Comparison of ENCODE assay signal across 10 cellular contexts in genomic region chr6:25277857-25278256, GRCh38. TPM values are rescaled to one million over a fixed set of nuclear protein-coding genes. Genes with fewer than 3 reads are reported as not detected.
A peak's percentile ranks its signal among the peaks of the same experiment; 100 is the strongest.
DNase-seq lines count a peak whose midpoint lies in the region; ATAC-seq, FAIRE-seq and TF ChIP-seq lines count a peak whose summit lies in the region.
"Had no signal": no experiment of that assay in that cellular context is flagged by ENCODE, and none has a peak within 500 bp of the region (broad histone marks: within the 10 kb centered on the region; RNA-seq: fewer than 3 reads in every experiment).

No MANE protein-coding gene starts in this region.

- peaks cover 35% of the 10 kb centered on the region for H3K4me1 ChIP-seq in HepG2 (ENCODE audit: insufficient read depth, low read length)
- peaks cover 0 to 7% (median 0%) of the 10 kb centered on the region in 4 donors for H3K4me1 ChIP-seq in right lobe of liver
- peaks cover 18% of the 10 kb centered on the region for H3K4me1 ChIP-seq in keratinocyte (ENCODE audit: control insufficient read depth, extremely low read depth, insufficient read depth, low read length)

- peaks cover 22% of the 10 kb centered on the region for H3K4me1 Mint-ChIP-seq in activated naive CD8-positive, alpha-beta T cell (ENCODE audit: low read depth)
- H3K4me1 Mint-ChIP-seq in type B pancreatic cell (ENCODE audit: unreplicated experiment): peaks cover 22% of the 10 kb centered on the region

- no peaks in the 10 kb centered on the region for H3K9me1 ChIP-seq in keratinocyte (ENCODE audit: control insufficient read depth, extremely low read depth, insufficient read depth, low read length)

- TF ChIP-seq POLR2A in HepG2 (IDR thresholded peaks at IDR 0.05; ENCODE audit: insufficient read depth in 1 of 2, low read depth in 2 of 2, low read length in 2 of 2) (no peak), right lobe of liver (IDR thresholded peaks at IDR 0.05) (no peak)

- in situ Hi-C loops in HepG2 (cut with HindIII; ENCODE audit: extremely low pct_ligation_motif_present, low pct_unique_long_range_greater_than_20kb): loop anchor here (5.0 kb wide), 1 partner anchor 324 kb away; no protein-coding TSS in a partner anchor

- 13% methylated on average over 1 of the region's 1 CpG for WGBS in HepG2 (ENCODE audit: low lambda C conversion rate)
- 100% methylated on average over 1 of the region's 1 CpG for WGBS in right lobe of liver (ENCODE audit: insufficient coverage, low coverage, low lambda C conversion rate, missing lambda C conversion rate)

- POLR2A ChIA-PET in HepG2 (lab: Yijun Ruan, JAX): no interaction called here

- H3K9me3 ChIP-seq in HepG2 (ENCODE audit: low read length) (no peaks in the 10 kb centered on the region), right lobe of liver (no peaks in the 10 kb centered on the region), keratinocyte (ENCODE audit: control insufficient read depth, low read depth, low read length) (no peaks in the 10 kb centered on the region)
- H3K9me3 ChIP-seq: heart left ventricle had no signal

- CTCF ChIA-PET in HepG2 (lab: Yijun Ruan, JAX; ENCODE audit: low intra/inter-chr PET ratio, low total read pairs): interaction anchor here (2.2 kb wide), 1 partner anchor 212 kb away, joined by 10 read pairs; no protein-coding TSS in a partner anchor

- no peak for FAIRE-seq in HepG2 (lab: Jason Lieb, UNC)
- FAIRE-seq in keratinocyte (lab: Jason Lieb, UNC): no peak

- dilution Hi-C loops in keratinocyte (cut with MboI; ENCODE audit: extremely low pct_ligation_motif_present, low sequenced_read_pairs): no loop called here

- H3K79me2 ChIP-seq in HepG2 (ENCODE audit: insufficient read depth, low read length) (no peaks in the 10 kb centered on the region), keratinocyte (ENCODE audit: control insufficient read depth, insufficient read depth, low read length) (peaks cover 25% of the 10 kb centered on the region)

- no peak for ATAC-seq in HepG2
- ATAC-seq in right lobe of liver: no peak
- no peak for ATAC-seq in HG03354 (IDR thresholded peaks at IDR 0.05; ENCODE audit: poor library complexity, severe bottlenecking, unreplicated experiment)

- H3K9me3 Mint-ChIP-seq in activated naive CD8-positive, alpha-beta T cell (ENCODE audit: low read depth): no peaks in the 10 kb centered on the region
- no peaks in the 10 kb centered on the region for H3K9me3 Mint-ChIP-seq in type B pancreatic cell

- H3K27ac ChIP-seq in HepG2 (ENCODE audit: extremely low read length, insufficient read depth, low read length) (no peak overlapping the region), right lobe of liver (no peak overlapping the region), keratinocyte (ENCODE audit: control insufficient read depth, insufficient read depth, low read length) (peak overlapping the region; percentile 91)

- H3K4me3 ChIP-seq in HepG2 (replicated peaks in 1 of 3; ENCODE audit: insufficient read depth in 1 of 3, low read depth in 2 of 3, low read length in 3 of 3): 0 out of 6 replicates have a peak overlapping the region, but pooled peaks of 1 of the 3 experiments have one; percentile 81
- H3K4me3 ChIP-seq in right lobe of liver: no peak overlapping the region
- peak overlapping the region in 2 of 3 experiments; percentile 96 to 98 for H3K4me3 ChIP-seq in keratinocyte (ENCODE audit: control insufficient read depth in 2 of 3, extremely low read depth in 1 of 3, insufficient read depth in 2 of 3, low read depth in 1 of 3, low read length in 3 of 3)

- TF ChIP-seq CTCF in HepG2 (CRISPR knock-in tag; IDR thresholded peaks at IDR 0.05) (no peak), right lobe of liver (IDR thresholded peaks at IDR 0.05) (no peak), keratinocyte (optimal IDR thresholded peaks at IDR 0.05 in 1 of 3, IDR thresholded peaks at IDR 0.05 in 1 of 3, conservative IDR thresholded peaks at IDR 0.05 in 1 of 3; ENCODE audit: extremely low read depth in 1 of 3, insufficient read depth in 2 of 3, low read length in 3 of 3) (no peak), type B pancreatic cell (conservative IDR thresholded peaks at IDR 0.05) (no peak), GM20000 (IDR thresholded peaks at IDR 0.05; ENCODE audit: extremely low read depth, missing control alignments) (no peak)

- peak overlapping the region; percentile 100 for H3K4me2 ChIP-seq in HepG2 (ENCODE audit: low read depth, low read length)
- peak overlapping the region; percentile 93 for H3K4me2 ChIP-seq in keratinocyte (ENCODE audit: control insufficient read depth, extremely low read depth, insufficient read depth, low read depth, low read length)

- BruUV-seq in HepG2 (replicated peaks; lab: Mats Ljungman, UMichigan): no TSS peak

- H3K9ac ChIP-seq in HepG2 (ENCODE audit: insufficient read depth, low read depth, low read length) (no peak overlapping the region), keratinocyte (ENCODE audit: control insufficient read depth, extremely low read depth, insufficient read depth, low read length) (peak overlapping the region; percentile 93)

- no peaks in the 10 kb centered on the region for H4K20me1 ChIP-seq in HepG2 (ENCODE audit: insufficient read depth, low read length)
- no peaks in the 10 kb centered on the region for H4K20me1 ChIP-seq in keratinocyte (ENCODE audit: control insufficient read depth, extremely low read depth, insufficient read depth, low read length)

- H3K36me3 ChIP-seq in HepG2 (replicated peaks in 1 of 2; ENCODE audit: control insufficient read depth in 1 of 2, insufficient read depth in 2 of 2, low read length in 2 of 2) (no peaks in the 10 kb centered on the region), right lobe of liver (no peaks in the 10 kb centered on the region), keratinocyte (ENCODE audit: control insufficient read depth in 2 of 2, extremely low read depth in 1 of 2, insufficient read depth in 2 of 2, low read length in 2 of 2) (no peaks in the 10 kb centered on the region)
- H3K36me3 ChIP-seq: heart left ventricle had no signal

- H2AFZ ChIP-seq in HepG2 (ENCODE audit: low read length) (no peak overlapping the region), keratinocyte (ENCODE audit: control insufficient read depth, low read length) (no peak overlapping the region)

- no peak for TF ChIP-seq RAD21 in HepG2 (CRISPR knock-in tag; IDR thresholded peaks at IDR 0.05)

- intact Hi-C loops in HepG2 (cut with micrococcal nuclease; ENCODE audit: unreplicated experiment): loop anchor here (1.0 to 5.0 kb wide), 5 partner anchors 212 to 664 kb away; no protein-coding TSS in a partner anchor
- intact Hi-C loops in right lobe of liver (cut with DNase I): loop anchor here in 1 of 2 donors (10.0 kb wide), 1 partner anchor 217 kb away; no protein-coding TSS in a partner anchor

- peak overlapping the region; percentile 92 for H3K4me3 Mint-ChIP-seq in activated naive CD8-positive, alpha-beta T cell
- peak overlapping the region; percentile 95 for H3K4me3 Mint-ChIP-seq in type B pancreatic cell

- H3K27me3 ChIP-seq in HepG2 (ENCODE audit: control insufficient read depth in 1 of 2, insufficient read depth in 2 of 2, low read length in 2 of 2) (peaks cover 0 to 21% of the 10 kb centered on the region in 2 experiments; a peak in 3 of 5 replicates), right lobe of liver (no peaks in the 10 kb centered on the region), keratinocyte (ENCODE audit: control insufficient read depth, extremely low read depth, insufficient read depth, low read length) (no peaks in the 10 kb centered on the region)

- DNase-seq in HepG2 (ENCODE audit: low spot score) (no peak), right lobe of liver (no peak), keratinocyte (ENCODE audit: low read depth, low spot score) (no peak), type B pancreatic cell (ENCODE audit: extremely low spot score, unreplicated experiment) (no peak), 8988T (no peak), GM20000 (ENCODE audit: low spot score) (no peak)
- DNase-seq: DMS153, heart left ventricle had no signal

- no peaks in the 10 kb centered on the region for H3K36me3 Mint-ChIP-seq in activated naive CD8-positive, alpha-beta T cell
- H3K36me3 Mint-ChIP-seq in type B pancreatic cell: no peaks in the 10 kb centered on the region

- H3K27me3 Mint-ChIP-seq in activated naive CD8-positive, alpha-beta T cell: peaks cover 5% of the 10 kb centered on the region
- H3K27me3 Mint-ChIP-seq in type B pancreatic cell: no peaks in the 10 kb centered on the region

- TF ChIP-seq EP300 in HepG2 (IDR thresholded peaks at IDR 0.05; ENCODE audit: low read depth in 2 of 2, low read length in 2 of 2): no peak
- TF ChIP-seq EP300 in HepG2 (CRISPR knock-in tag; IDR thresholded peaks at IDR 0.05; ENCODE audit: borderline replicate concordance): no peak

- peak overlapping the region; percentile 52 for H3K27ac Mint-ChIP-seq in activated naive CD8-positive, alpha-beta T cell
- H3K27ac Mint-ChIP-seq in type B pancreatic cell: peak overlapping the region; percentile 42

RNA-seq across cellular contexts. Expression of gene CARMIL1, which starts 1.3 kb away (rescaled TPM):
- total RNA-seq in HepG2 (2016; rRNA removed; fragmentation: Illumina TruSeq; extraction: Trizol) (2.6 and 2.9 TPM in 2 replicates), right lobe of liver (1 to 10 TPM; 3.3 to 8.6 (median 4.6) TPM), type B pancreatic cell (ENCODE audit: low replicate concordance) (11.8 and 17.2 TPM in 2 replicates)
- total RNA-seq in HepG2 (2016; cell fraction: cytosol; rRNA removed; fragmentation: Illumina TruSeq; extraction: Trizol; ENCODE audit: low read depth): 0.62 and 0.71 TPM in 2 replicates
- 2.5 TPM in 2 replicates for total RNA-seq in HepG2 (2016; cell fraction: insoluble cytoplasmic fraction; rRNA removed; fragmentation: Illumina TruSeq; extraction: Trizol)
- total RNA-seq in HepG2 (2016; cell fraction: membrane; rRNA removed; fragmentation: Illumina TruSeq; extraction: Trizol): 0.96 and 0.99 TPM in 2 replicates
- 2.9 and 3.2 TPM in 2 replicates for total RNA-seq in HepG2 (2016; cell fraction: nucleus; rRNA removed; fragmentation: Illumina TruSeq; extraction: Trizol)
- polyA plus RNA-seq in HepG2 (2011; rRNA removed) (1.4 and 1.8 TPM in 2 replicates), keratinocyte (13.9 to 18.9 TPM (median 13.9 TPM) in 3 replicates)
- 1.1 and 1.2 TPM in 2 replicates for polyA plus RNA-seq in HepG2 (2011; cell fraction: cytosol; rRNA removed)
- polyA plus RNA-seq in HepG2 (2011; cell fraction: nucleus; rRNA removed): 1.3 TPM in 2 replicates
- 1.3 and 2.3 TPM in 2 replicates for polyA plus RNA-seq in HepG2 (2012)
- 0.12 and 0.16 TPM in 2 replicates for polyA plus RNA-seq in HepG2 (2016; cell fraction: cytosol; fragmentation: Illumina TruSeq; extraction: Trizol; ENCODE audit: low read depth)
- 1.6 and 2.0 TPM in 2 replicates for polyA plus RNA-seq in HepG2 (2016; cell fraction: insoluble cytoplasmic fraction; fragmentation: Illumina TruSeq; extraction: Trizol; ENCODE audit: low read depth)
- 0.38 and 0.58 TPM in 2 replicates for polyA plus RNA-seq in HepG2 (2016; cell fraction: membrane; fragmentation: Illumina TruSeq; extraction: Trizol; ENCODE audit: low read depth)
- polyA plus RNA-seq in HepG2 (2016; cell fraction: nucleus; fragmentation: Illumina TruSeq; extraction: Trizol; ENCODE audit: insufficient read depth, low read depth): 1.9 and 2.5 TPM in 2 replicates
- polyA minus RNA-seq in HepG2 (2011; rRNA and poly(A)+ RNA removed; ENCODE audit: low replicate concordance): 1.8 and 15.1 TPM in 2 replicates
- 1.8 and 1.9 TPM in 2 replicates for polyA minus RNA-seq in HepG2 (2011; cell fraction: cytosol; rRNA and poly(A)+ RNA removed)
- polyA minus RNA-seq in HepG2 (2011; cell fraction: nucleus; rRNA and poly(A)+ RNA removed): 4.6 and 7.1 TPM in 2 replicates
- polyA plus RNA-seq in keratinocyte (2011; ENCODE audit: low read depth): 9.6 TPM
- 10.8 and 16.1 TPM in 2 replicates for polyA plus RNA-seq in keratinocyte (2011; cell fraction: cytosol; rRNA removed)
- 23.0 and 24.5 TPM in 2 replicates for polyA plus RNA-seq in keratinocyte (2011; cell fraction: nucleus; rRNA removed)
- polyA plus RNA-seq in keratinocyte (2012; ENCODE audit: low replicate concordance): 12.9 and 18.1 TPM in 2 replicates
- 9.4 to 28.2 TPM (median 16.1 TPM) in 3 replicates for polyA minus RNA-seq in keratinocyte
- polyA minus RNA-seq in keratinocyte (2011; cell fraction: cytosol; rRNA and poly(A)+ RNA removed): 12.3 TPM
- polyA minus RNA-seq in keratinocyte (2011; cell fraction: nucleus; rRNA and poly(A)+ RNA removed): 20.3 and 40.6 TPM in 2 replicates

Comparison
In these comparisons a context has a peak if more than half of its experiments do, and no peak if none do; other contexts are left out.
1. H3K4me3 ChIP-seq: peak in keratinocyte (2 of 3); none in right lobe of liver (0 of 3).